In the genomic region with DNA sequence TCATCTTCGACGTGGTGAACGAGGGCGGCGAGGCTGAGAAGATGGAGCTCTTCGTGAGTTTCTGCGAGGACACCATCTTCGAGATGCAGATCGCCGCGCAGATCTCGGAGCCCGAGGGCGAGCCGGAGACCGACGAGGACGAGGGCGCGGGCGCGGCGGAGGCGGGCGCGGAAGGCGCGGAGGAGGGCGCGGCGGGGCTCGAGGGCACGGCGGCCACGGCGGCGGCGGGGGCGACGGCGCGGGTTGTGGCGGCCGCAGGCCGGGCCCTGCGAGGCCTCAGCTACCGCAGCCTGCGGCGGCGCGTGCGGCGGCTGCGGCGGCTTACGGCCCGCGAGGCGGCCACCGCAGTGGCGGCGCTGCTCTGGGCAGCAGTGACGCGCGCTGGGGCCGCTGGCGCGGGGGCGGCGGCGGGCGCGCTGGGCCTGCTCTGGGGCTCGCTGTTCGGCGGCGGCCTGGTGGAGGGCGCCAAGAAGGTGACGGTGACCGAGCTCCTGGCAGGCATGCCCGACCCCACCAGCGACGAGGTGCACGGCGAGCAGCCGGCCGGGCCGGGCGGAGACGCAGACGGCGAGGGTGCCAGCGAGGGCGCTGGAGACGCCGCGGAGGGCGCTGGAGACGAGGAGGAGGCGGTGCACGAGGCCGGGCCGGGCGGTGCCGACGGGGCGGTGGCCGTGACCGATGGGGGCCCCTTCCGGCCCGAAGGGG, we compare ENCODE assay signal across 9 cellular contexts. TPM values are rescaled to one million over a fixed set of nuclear protein-coding genes. Genes with fewer than 3 reads are reported as not detected.
DNase-seq lines count a peak whose midpoint lies in the region; ATAC-seq and TF ChIP-seq lines count a peak whose summit lies in the region.
"Had no signal": no experiment of that assay in that cellular context is flagged by ENCODE, and none has a peak within 500 bp of the region (broad histone marks: within the 10 kb centered on the region; RNA-seq: fewer than 3 reads in every experiment).

No MANE protein-coding gene starts in this region.

- intact Hi-C loops in left ventricle myocardium superior (cut with micrococcal nuclease) (no loop called here), Right ventricle myocardium inferior (cut with DNase I) (no loop called here)

- H3K4me3 ChIP-seq in hepatocyte = no peak overlapping the region
- H3K4me3 ChIP-seq in urinary bladder (ENCODE audit: low read depth, low read length) = peak overlapping the region; percentile 24

- peak overlapping the region; percentile 73 for H3K4me2 ChIP-seq in hepatocyte

- no peaks in the 10 kb centered on the region for H3K79me2 ChIP-seq in hepatocyte

- no peaks in the 10 kb centered on the region for H3K9me3 ChIP-seq in hepatocyte (ENCODE audit: low read depth)

- H3K9me2 ChIP-seq in hepatocyte (replicated peaks; ENCODE audit: insufficient read depth) = no peaks in the 10 kb centered on the region

- no peak overlapping the region for H3K27ac ChIP-seq in hepatocyte
- H3K27ac ChIP-seq in urinary bladder (ENCODE audit: low read depth) = no peak overlapping the region

- peaks cover 10% of the 10 kb centered on the region for H3K27me3 ChIP-seq in hepatocyte

- H2AFZ ChIP-seq in hepatocyte = no peak overlapping the region

- H4K20me1 ChIP-seq in hepatocyte (ENCODE audit: insufficient read depth, poor library complexity, severe bottlenecking) = no peaks in the 10 kb centered on the region

- 29% methylated on average over 44 of the region's 111 CpGs for WGBS in hepatocyte (ENCODE audit: low lambda C conversion rate, missing lambda C conversion rate)
- 6% methylated on average over 111 of the region's 111 CpGs for WGBS in urinary bladder

- no peak for TF ChIP-seq CTCF in hepatocyte (IDR thresholded peaks at IDR 0.05; ENCODE audit: poor library complexity)

- DNase-seq in left ventricle myocardium superior (peak; percentile 33), Right ventricle myocardium inferior (ENCODE audit: missing footprints) (no peak), hepatocyte (ENCODE audit: low spot score) (peak; percentile 38), MV-4-11 (lab: John Stamatoyannopoulos, UW) (no peak), NCI-H1048 (lab: John Stamatoyannopoulos, UW) (no peak)
- DNase-seq in activated CD8-positive, alpha-beta memory T cell treated with anti-CD3 and anti-CD28 coated beads, Interleukin-2, amount 50 U/mL, for 48 hours = peak; percentile 67
- DNase-seq: NCI-H2081 had no signal

- peak; percentile 21 for ATAC-seq in left ventricle myocardium superior
- no peak for ATAC-seq in Right ventricle myocardium inferior
- ATAC-seq in HG03439 (IDR thresholded peaks at IDR 0.05; ENCODE audit: unreplicated experiment) = no peak

- H3K36me3 ChIP-seq in hepatocyte (replicated peaks; ENCODE audit: insufficient read depth, low read depth) (no peaks in the 10 kb centered on the region), urinary bladder (ENCODE audit: insufficient read depth) (no peaks in the 10 kb centered on the region)

- H3K4me1 ChIP-seq in hepatocyte (ENCODE audit: insufficient read depth) (no peaks in the 10 kb centered on the region), urinary bladder (ENCODE audit: insufficient read depth) (no peaks in the 10 kb centered on the region)

RNA-seq across cellular contexts. Expression of a gene that starts 52.6 kb away (rescaled TPM):
- 1.8 TPM for total RNA-seq in left ventricle myocardium superior
- total RNA-seq in Right ventricle myocardium inferior = 3.1 TPM
- 0.57 and 0.96 TPM in 2 replicates for total RNA-seq in hepatocyte
- polyA plus RNA-seq in hepatocyte = 2.6 and 4.5 TPM in 2 replicates
- total RNA-seq in urinary bladder = 2.2 TPM
- polyA plus RNA-seq in urinary bladder = 1.9 TPM

RNA-seq across cellular contexts. Expression of a gene that starts 53.9 kb away (rescaled TPM):
- total RNA-seq in left ventricle myocardium superior (674 TPM), Right ventricle myocardium inferior (660 TPM), hepatocyte (309 and 354 TPM in 2 replicates), urinary bladder (92.4 TPM)
- polyA plus RNA-seq in hepatocyte (170 and 171 TPM in 2 replicates), urinary bladder (373 TPM)

Comparison
In these comparisons a context has a peak if more than half of its experiments do, and no peak if none do; other contexts are left out.
1. DNase-seq: peak in left ventricle myocardium superior (single experiment), activated CD8-positive, alpha-beta memory T cell treated with anti-CD3 and anti-CD28 coated beads, Interleukin-2, amount 50 U/mL, for 48 hours (single experiment) and hepatocyte (single experiment); none in Right ventricle myocardium inferior (single experiment), MV-4-11 (single experiment) and NCI-H1048 (single experiment).